ENCODE assay signal across 11 cellular contexts in genomic region chr1:153386500-153386901, GRCh38. TPM values are rescaled to one million over a fixed set of nuclear protein-coding genes. Genes with fewer than 3 reads are reported as not detected.
DNase-seq lines count a peak whose midpoint lies in the region; ATAC-seq and TF ChIP-seq lines count a peak whose summit lies in the region.
"Had no signal": no experiment of that assay in that cellular context is flagged by ENCODE, and none has a peak within 500 bp of the region (broad histone marks: within the 10 kb centered on the region; RNA-seq: fewer than 3 reads in every experiment).

No MANE protein-coding gene starts in this region.

- intact Hi-C loops in MCF 10A (cut with micrococcal nuclease), result no loop called here
- intact Hi-C loops in stomach (cut with DNase I; ENCODE audit: low total_unique reads), result no loop called here

- peaks cover 0 to 30% (median 6%) of the 10 kb centered on the region in 3 donors for H3K27me3 ChIP-seq in stomach

- no peaks in the 10 kb centered on the region for H3K4me1 ChIP-seq in stomach

- H3K27ac Mint-ChIP-seq in MCF 10A (ENCODE audit: low read depth, unreplicated experiment), result peak overlapping the region; percentile 88

- CTCF ChIA-PET in MCF 10A (lab: Yijun Ruan, JAX), result interaction anchor here (0.7 to 2.0 kb wide), 6 partner anchors 11 to 123 kb away, joined by 3 to 10 read pairs (median 4); partner anchors contain the start of gene S100A12

- H3K4me3 Mint-ChIP-seq in MCF 10A (ENCODE audit: unreplicated experiment), result peak overlapping the region; percentile 4

- H3K4me3 ChIP-seq in stomach, result no peak overlapping the region

- peak overlapping the region in 2 of 5 donors; percentile 51 to 69 for H3K27ac ChIP-seq in stomach

- no TSS peak for BruUV-seq in MCF 10A (replicated peaks; lab: Mats Ljungman, UMichigan)

- TF ChIP-seq EP300 in stomach (IDR thresholded peaks at IDR 0.05), result no peak

- peak; percentile 84 for DNase-seq in NCI-H1694 treated with DMSO at 0.1 percent for 48 hours (lab: John Stamatoyannopoulos, UW)
- peak; percentile 91 for DNase-seq in MCF 10A (ENCODE audit: unreplicated experiment)
- DNase-seq in inferior parietal cortex (ENCODE audit: extremely low spot score), result peak; percentile 17
- peak; percentile 29 for DNase-seq in stomach
- DNase-seq in ureter (ENCODE audit: low spot score), result no peak
- DNase-seq in HuH-7 (ENCODE audit: low spot score), result no peak
- DNase-seq: activated naive CD4-positive, alpha-beta T cell treated with anti-CD3 and anti-CD28 coated beads, Interleukin-2, amount 50 U/mL, for 16 hours; NCI-H2227 treated with DMSO at 0.1 percent for 48 hours; SK-N-SH had no signal

- peaks cover 54% of the 10 kb centered on the region for H3K4me1 Mint-ChIP-seq in MCF 10A (ENCODE audit: insufficient read depth, unreplicated experiment)

- TF ChIP-seq CTCF in MCF 10A (IDR thresholded peaks at IDR 0.05; ENCODE audit: unreplicated experiment) (no peak), stomach (IDR thresholded peaks at IDR 0.05) (no peak)

- no peaks in the 10 kb centered on the region for H3K36me3 Mint-ChIP-seq in MCF 10A (ENCODE audit: insufficient read depth, unreplicated experiment)

- ATAC-seq in HG03457 (IDR thresholded peaks at IDR 0.05; ENCODE audit: unreplicated experiment), result no peak
- ATAC-seq in GM21447 (IDR thresholded peaks at IDR 0.05; ENCODE audit: unreplicated experiment), result no peak

- TF ChIP-seq POLR2A in stomach (IDR thresholded peaks at IDR 0.05), result no peak

- H3K36me3 ChIP-seq in stomach, result no peaks in the 10 kb centered on the region

- H3K27me3 Mint-ChIP-seq in MCF 10A (ENCODE audit: insufficient read depth, unreplicated experiment), result no peaks in the 10 kb centered on the region

- POLR2A ChIA-PET in MCF 10A (lab: Yijun Ruan, JAX), result interaction anchor here (0.6 to 3.6 kb wide), 8 partner anchors 9 to 1936 kb away, joined by 3 to 60 read pairs (median 4); partner anchors contain the start of genes S100A12, S100A9 and THEM4

- WGBS in stomach, 5 donors, result 53 to 72% (median 66%) methylated on average over 5 of the region's 5 CpGs

- H3K9me3 Mint-ChIP-seq in MCF 10A (ENCODE audit: unreplicated experiment), result peaks cover 12% of the 10 kb centered on the region

- peaks cover 0 to 15% (median 10%) of the 10 kb centered on the region in 4 donors for H3K9me3 ChIP-seq in stomach
- H3K9me3 ChIP-seq: SK-N-SH had no signal

RNA-seq across cellular contexts. Expression of gene S100A8, which starts 4.4 kb away (rescaled TPM):
- total RNA-seq in MCF 10A (2022) (46.9 and 80.4 TPM in 2 replicates), stomach (10 to 100 TPM in 4 of 5 donors, not detected in 1; 16.8 to 86.4 (median 38.1) TPM), ureter (31.6 TPM)
- polyA plus RNA-seq in stomach, result over 10,000 TPM in 1 of 3 donors, 100 to 1,000 TPM in 2; 144 to 21,822 (median 281) TPM
- polyA plus RNA-seq: SK-N-SH had no signal

RNA-seq across cellular contexts. Expression of gene S100A12, which starts 11.1 kb away (rescaled TPM):
- total RNA-seq in MCF 10A (2022) (not detected in 2 replicates), stomach (1 to 10 TPM in 1 of 5 donors, not detected in 4; 9.0 TPM), ureter (not detected)
- polyA plus RNA-seq in stomach, result 10 to 100 TPM in 2 of 3 donors, 1 to 10 TPM in 1; 8.2 to 58.3 (median 23.5) TPM
- polyA plus RNA-seq: SK-N-SH had no signal

RNA-seq across cellular contexts. Expression of gene S100A9, which starts 28.8 kb away (rescaled TPM):
- total RNA-seq in MCF 10A (2022) (86.4 and 126 TPM in 2 replicates), stomach (100 to 1,000 TPM in 3 of 5 donors, 10 to 100 TPM in 1, not detected in 1; 17.4 to 298 (median 146) TPM), ureter (151 TPM)
- polyA plus RNA-seq in stomach, result 1,000 to 10,000 TPM in 1 of 3 donors, 100 to 1,000 TPM in 2; 276 to 9,878 (median 780) TPM
- polyA plus RNA-seq: SK-N-SH had no signal

RNA-seq across cellular contexts. Expression of gene S100A7A, which starts 29.8 kb away (rescaled TPM):
- not detected in 2 replicates for total RNA-seq in MCF 10A (2022)
- total RNA-seq in stomach, result not detected
- polyA plus RNA-seq in stomach, result under 1 TPM in 1 of 3 donors, not detected in 2; 0.20 TPM
- total RNA-seq in ureter, result not detected
- polyA plus RNA-seq: SK-N-SH had no signal

RNA-seq across cellular contexts. Expression of gene PGLYRP4, which starts 37.9 kb away (rescaled TPM):
- not detected in 2 replicates for total RNA-seq in MCF 10A (2022)
- not detected for total RNA-seq in stomach
- polyA plus RNA-seq in stomach, result 1 to 10 TPM in 1 of 3 donors, not detected in 2; 4.3 TPM
- total RNA-seq in ureter, result 0.60 TPM
- polyA plus RNA-seq: SK-N-SH had no signal

Comparison
In these comparisons a context has a peak if more than half of its experiments do, and no peak if none do; other contexts are left out.
1. DNase-seq: peak in NCI-H1694 treated with DMSO at 0.1 percent for 48 hours (single experiment), MCF 10A (single experiment), inferior parietal cortex (single experiment) and stomach (single experiment); none in ureter (single experiment) and HuH-7 (single experiment).